ENCODE assay signal across 32 cellular contexts in genomic region chr1:40281852-40282251, GRCh38. TPM values are rescaled to one million over a fixed set of nuclear protein-coding genes. Genes with fewer than 3 reads are reported as not detected.
DNase-seq lines count a peak whose midpoint lies in the region; ATAC-seq and TF ChIP-seq lines count a peak whose summit lies in the region.
"Had no signal": no experiment of that assay in that cellular context is flagged by ENCODE, and none has a peak within 500 bp of the region (broad histone marks: within the 10 kb centered on the region; RNA-seq: fewer than 3 reads in every experiment).

No MANE protein-coding gene starts in this region.

- no peaks in the 10 kb centered on the region for H4K20me1 ChIP-seq in GM23248 (ENCODE audit: insufficient read depth)

- H3K4me3 ChIP-seq in left lung: no peak overlapping the region
- H3K4me3 ChIP-seq in GM23248: no peak overlapping the region
- no peak overlapping the region for H3K4me3 ChIP-seq in colonic mucosa
- H3K4me3 ChIP-seq: lung, PC-9, smooth muscle cell, upper lobe of left lung had no signal

- H3K36me3 ChIP-seq in left lung: peaks cover 0 to 67% of the 10 kb centered on the region in 2 donors
- peaks cover 45% of the 10 kb centered on the region for H3K36me3 ChIP-seq in GM23248 (ENCODE audit: low read depth)
- no peaks in the 10 kb centered on the region for H3K36me3 ChIP-seq in colonic mucosa

- no peaks in the 10 kb centered on the region for H3K9me2 ChIP-seq in GM23248 (ENCODE audit: insufficient read depth)

- H3K27me3 ChIP-seq in left lung (no peaks in the 10 kb centered on the region), GM23248 (replicated peaks; ENCODE audit: insufficient read depth) (no peaks in the 10 kb centered on the region), colonic mucosa (no peaks in the 10 kb centered on the region)
- H3K27me3 ChIP-seq: upper lobe of left lung had no signal

- no peaks in the 10 kb centered on the region for H3K9me3 ChIP-seq in left lung
- H3K9me3 ChIP-seq in GM23248 (ENCODE audit: low read depth): no peaks in the 10 kb centered on the region
- H3K9me3 ChIP-seq in colonic mucosa: no peaks in the 10 kb centered on the region
- H3K9me3 ChIP-seq: upper lobe of left lung had no signal

- H3K79me2 ChIP-seq in GM23248 (ENCODE audit: insufficient read depth): peaks cover 51% of the 10 kb centered on the region

- in situ Hi-C loops in GM23248 (cut with MboI): no loop called here

- H3K27ac ChIP-seq in left lung: no peak overlapping the region
- H3K27ac ChIP-seq in GM23248: no peak overlapping the region
- no peak overlapping the region for H3K27ac ChIP-seq in colonic mucosa
- H3K27ac ChIP-seq: epithelial cell of prostate, upper lobe of left lung had no signal

- no peak for TF ChIP-seq CTCF in left lung (IDR thresholded peaks at IDR 0.05)
- TF ChIP-seq CTCF in colonic mucosa (IDR thresholded peaks at IDR 0.05): no peak

- intact Hi-C loops in left lung (cut with DNase I) (no loop called here), colonic mucosa (cut with DNase I) (no loop called here)

- H3K9ac ChIP-seq in GM23248: no peak overlapping the region
- H3K9ac ChIP-seq in colonic mucosa (ENCODE audit: low read depth in 2 of 2, low read length in 2 of 2): no peak overlapping the region

- no peak overlapping the region for H2AFZ ChIP-seq in GM23248
- H2AFZ ChIP-seq: PC-9 had no signal

- H3K4me1 ChIP-seq in left lung (no peaks in the 10 kb centered on the region), GM23248 (ENCODE audit: insufficient read depth) (no peaks in the 10 kb centered on the region), colonic mucosa (peaks cover 5% of the 10 kb centered on the region)
- H3K4me1 ChIP-seq: upper lobe of left lung had no signal

- H3K4me2 ChIP-seq in GM23248 (ENCODE audit: unreplicated experiment): no peak overlapping the region
- H3K4me2 ChIP-seq: PC-9, smooth muscle cell had no signal

- 0 out of 2 replicates have a peak, but pooled peaks cover 4% of the 10 kb centered on the region for H3F3A ChIP-seq in GM23248 (ENCODE audit: insufficient read depth)

- WGBS in GM23248 (ENCODE audit: low coverage in 1 of 2, low lambda C conversion rate in 2 of 2, missing lambda C conversion rate in 2 of 2), 2 experiments: 63 to 74% methylated on average over 2 of the region's 2 CpGs

- peak; percentile 82 for ATAC-seq in left lung
- ATAC-seq: activated T-cell treated with anti-CD3 and anti-CD28 coated beads, Interleukin-2, amount 50 U/mL, for 4 hours; natural killer cell treated with Interleukin-12 subunit alpha and Interleukin-12 subunit beta and Interleukin-15 and Interleukin-18, amount 100 ng/mL, for 72 hours had no signal

- DNase-seq in DMS53 (lab: John Stamatoyannopoulos, UW) (peak; percentile 72), NCI-H1092 treated with DMSO at 0.1 percent for 48 hours (lab: John Stamatoyannopoulos, UW) (peak; percentile 74), NCI-H748 (lab: John Stamatoyannopoulos, UW; ENCODE audit: unreplicated experiment) (peak; percentile 84), left lung (no peak), GM23248 (no peak), colonic mucosa (no peak), iPS-NIHi7 (ENCODE audit: extremely low spot score) (no peak)
- DNase-seq: activated CD4-positive, alpha-beta T cell treated with anti-CD3 and anti-CD28 coated beads for 48 hours; activated naive CD4-positive, alpha-beta T cell treated with anti-CD3 and anti-CD28 coated beads, Interleukin-2, amount 10 ng/mL, durations not matched to agents 7 days and 5 days; activated T-cell treated with anti-CD3 and anti-CD28 coated beads, Interleukin-2, amount 50 U/mL, for 4 hours; amygdala; effector CD4-positive, alpha-beta T cell; NCI-H2171 treated with DMSO at 0.1 percent for 48 hours; NK-92 treated with Interleukin-12 subunit alpha and Interleukin-12 subunit beta, amount 100 ng/mL, for 24 hours; PC-9; Right ventricle myocardium superior; stimulated activated CD4-positive, alpha-beta T cell treated with anti-CD3 and anti-CD28 coated beads, Interleukin-2, amount 100 ng/mL, for 48 hours; upper lobe of left lung had no signal

RNA-seq across cellular contexts. Expression of gene ZMPSTE24, which starts 23.8 kb away (rescaled TPM):
- total RNA-seq in left lung (10 to 100 TPM; 54.5 to 57.2 TPM), colonic mucosa (10 to 100 TPM; 49.7 to 62.8 TPM)
- 79.9 and 83.2 TPM in 2 replicates for total RNA-seq in GM23248 (2014; rRNA removed; shearing (Covaris generic))
- 61.7 and 63.2 TPM in 2 replicates for polyA plus RNA-seq in GM23248 (2016; fragmentation: Nextera tagmentation; extraction: Ambion mirVana)

RNA-seq across cellular contexts. Expression of gene TMCO2, which starts 34.1 kb away (rescaled TPM):
- total RNA-seq in left lung (under 1 TPM in 1 of 2 donors, not detected in 1; 0.55 TPM), colonic mucosa (not detected)
- not detected in 2 replicates for total RNA-seq in GM23248 (2014; rRNA removed; shearing (Covaris generic))
- not detected in 2 replicates for polyA plus RNA-seq in GM23248 (2016; fragmentation: Nextera tagmentation; extraction: Ambion mirVana)
- total RNA-seq: activated CD8-positive, alpha-beta memory T cell treated with anti-CD3 and anti-CD28 coated beads for 36 hours; activated T-cell treated with anti-CD3 and anti-CD28 coated beads, Interleukin-2, amount 50 U/mL, for 4 hours; chondrocyte; Daoy; HT-29; lung; M059J; mononuclear cell; natural killer cell treated with Interleukin-12 subunit alpha and Interleukin-12 subunit beta and Interleukin-15 and Interleukin-18, amount 100 ng/mL, for 72 hours; osteoblast; PC-9; renal cortical epithelial cell; Right ventricle myocardium superior; smooth muscle cell; subcutaneous adipose tissue; upper lobe of left lung had no signal
- polyA plus RNA-seq: keratinocyte, lung, smooth muscle cell had no signal

RNA-seq across cellular contexts. Expression of gene COL9A2, which starts 35.2 kb away (rescaled TPM):
- total RNA-seq in left lung: 1 to 10 TPM; 1.1 to 3.4 TPM
- total RNA-seq in GM23248 (2014; rRNA removed; shearing (Covaris generic)): 0.89 and 2.8 TPM in 2 replicates
- polyA plus RNA-seq in GM23248 (2016; fragmentation: Nextera tagmentation; extraction: Ambion mirVana): 0.80 and 0.91 TPM in 2 replicates
- total RNA-seq in colonic mucosa: 1 to 10 TPM; 4.0 to 6.5 TPM

Comparison
In these comparisons a context has a peak if more than half of its experiments do, and no peak if none do; other contexts are left out.
1. DNase-seq: peak in DMS53 (single experiment), NCI-H1092 treated with DMSO at 0.1 percent for 48 hours (single experiment) and NCI-H748 (single experiment); none in left lung (0 of 2), GM23248 (single experiment), colonic mucosa (single experiment) and iPS-NIHi7 (single experiment).